12 cellular contexts compared by ENCODE assay signal in genomic region chr3:112459750-112460149, GRCh38. TPM values are rescaled to one million over a fixed set of nuclear protein-coding genes. Genes with fewer than 3 reads are reported as not detected.
DNase-seq lines count a peak whose midpoint lies in the region; ATAC-seq, FAIRE-seq and TF ChIP-seq lines count a peak whose summit lies in the region.
"Had no signal": no experiment of that assay in that cellular context is flagged by ENCODE, and none has a peak within 500 bp of the region (broad histone marks: within the 10 kb centered on the region; RNA-seq: fewer than 3 reads in every experiment).

No MANE protein-coding gene starts in this region.

- peak; percentile 96 for FAIRE-seq in GM12891 (lab: Jason Lieb, UNC)

- H3K36me3 Mint-ChIP-seq in activated naive CD8-positive, alpha-beta T cell treated with anti-CD3 and anti-CD28 coated beads, Interleukin-2, amount 50 U/mL, for 24 hours (ENCODE audit: low read depth) = peaks cover 30% of the 10 kb centered on the region
- H3K36me3 Mint-ChIP-seq in chondrocyte (ENCODE audit: low read depth) (no peaks in the 10 kb centered on the region), glutamatergic neuron (ENCODE audit: unreplicated experiment) (no peaks in the 10 kb centered on the region)

- peaks cover 73% of the 10 kb centered on the region for H3K4me1 Mint-ChIP-seq in activated naive CD8-positive, alpha-beta T cell treated with anti-CD3 and anti-CD28 coated beads, Interleukin-2, amount 50 U/mL, for 24 hours
- H3K4me1 Mint-ChIP-seq in chondrocyte (ENCODE audit: low read depth) (peaks cover 6% of the 10 kb centered on the region), glutamatergic neuron (ENCODE audit: low read depth, unreplicated experiment) (no peaks in the 10 kb centered on the region)

- no peaks in the 10 kb centered on the region for H3K27me3 Mint-ChIP-seq in activated naive CD8-positive, alpha-beta T cell treated with anti-CD3 and anti-CD28 coated beads, Interleukin-2, amount 50 U/mL, for 24 hours
- H3K27me3 Mint-ChIP-seq in chondrocyte (ENCODE audit: low read depth) (peaks cover 3% of the 10 kb centered on the region), glutamatergic neuron (ENCODE audit: unreplicated experiment) (no peaks in the 10 kb centered on the region)

- H3K27ac Mint-ChIP-seq in activated naive CD8-positive, alpha-beta T cell treated with anti-CD3 and anti-CD28 coated beads, Interleukin-2, amount 50 U/mL, for 24 hours = peak overlapping the region; percentile 93
- H3K27ac Mint-ChIP-seq in chondrocyte (ENCODE audit: unreplicated experiment) = no peak overlapping the region
- no peak overlapping the region for H3K27ac Mint-ChIP-seq in glutamatergic neuron (ENCODE audit: unreplicated experiment)
- H3K27ac Mint-ChIP-seq: endodermal cell had no signal

- DNase-seq in GM12891 (ENCODE audit: insufficient read length, low spot score) (no peak), NCI-H510A treated with DMSO at 0.1 percent for 48 hours (lab: John Stamatoyannopoulos, UW) (no peak), chondrocyte (ENCODE audit: low spot score) (no peak), omental fat pad (ENCODE audit: low spot score) (no peak), glutamatergic neuron (no peak)
- no peak for DNase-seq in activated naive CD8-positive, alpha-beta T cell treated with anti-CD3 and anti-CD28 coated beads, Interleukin-2, amount 50 U/mL, for 24 hours
- DNase-seq: amniotic stem cell, endodermal cell, NCI-H1436 had no signal

- no peak for TF ChIP-seq CTCF in chondrocyte (IDR thresholded peaks at IDR 0.05)
- no peak for TF ChIP-seq CTCF in omental fat pad (IDR thresholded peaks at IDR 0.05)
- TF ChIP-seq CTCF in glutamatergic neuron (IDR thresholded peaks at IDR 0.05; ENCODE audit: partially characterized antibody, unreplicated experiment) = no peak

- no peak; the same call in 1 of the 2 replicates for TF ChIP-seq POLR2A in GM12891 (IDR thresholded peaks at IDR 0.05; ENCODE audit: low read depth, low read length)

- peak; percentile 40 for ATAC-seq in GM19455 (IDR thresholded peaks at IDR 0.05; ENCODE audit: unreplicated experiment)
- ATAC-seq in HG03196 (IDR thresholded peaks at IDR 0.05; ENCODE audit: unreplicated experiment) = peak; percentile 33
- ATAC-seq in activated naive CD8-positive, alpha-beta T cell treated with anti-CD3 and anti-CD28 coated beads, Interleukin-2, amount 50 U/mL, for 24 hours = peak; percentile 77
- no peak for ATAC-seq in omental fat pad (ENCODE audit: low FRiP score)

- H3K9me3 Mint-ChIP-seq in activated naive CD8-positive, alpha-beta T cell treated with anti-CD3 and anti-CD28 coated beads, Interleukin-2, amount 50 U/mL, for 24 hours = peaks cover 13% of the 10 kb centered on the region
- H3K9me3 Mint-ChIP-seq in chondrocyte (ENCODE audit: low read depth) = no peaks in the 10 kb centered on the region
- no peaks in the 10 kb centered on the region for H3K9me3 Mint-ChIP-seq in glutamatergic neuron (ENCODE audit: unreplicated experiment)

- H3K4me3 Mint-ChIP-seq in activated naive CD8-positive, alpha-beta T cell treated with anti-CD3 and anti-CD28 coated beads, Interleukin-2, amount 50 U/mL, for 24 hours = peak overlapping the region; percentile 57
- H3K4me3 Mint-ChIP-seq in chondrocyte (ENCODE audit: unreplicated experiment) = no peak overlapping the region
- no peak overlapping the region for H3K4me3 Mint-ChIP-seq in glutamatergic neuron (ENCODE audit: unreplicated experiment)
- H3K4me3 Mint-ChIP-seq: endodermal cell had no signal

TF ChIP-seq in GM12891, 5 proteins besides CTCF, POLR2A, EP300 and RAD21:
- TF ChIP-seq POLR2AphosphoS5 (IDR thresholded peaks at IDR 0.05; ENCODE audit: low read depth, low read length) (no peak), TAF1 (IDR thresholded peaks at IDR 0.05; ENCODE audit: low read depth, low read length) (no peak), POU2F2 (IDR thresholded peaks at IDR 0.05; ENCODE audit: low read depth, low read length) (no peak), SPI1 (IDR thresholded peaks at IDR 0.05; ENCODE audit: low read depth, low read length) (no peak), PAX5 (IDR thresholded peaks at IDR 0.05; ENCODE audit: insufficient read depth, low read length, severe bottlenecking) (no peak)

RNA-seq across cellular contexts. Expression of gene BTLA, which starts 39.5 kb away (rescaled TPM):
- polyA plus RNA-seq in GM12891 (2012; ENCODE audit: low read depth, missing spikeins) = 41.7 TPM
- total RNA-seq in chondrocyte (0.42 TPM in 1 of 3 replicates, not detected in the others), omental fat pad (1 to 10 TPM in 2 of 4 donors, under 1 TPM in 2; 0.32 to 1.7 (median 0.73) TPM), glutamatergic neuron (ENCODE audit: unreplicated experiment) (not detected)
- total RNA-seq: endodermal cell, myocyte had no signal
